ENCODE assay signal across 3 cellular contexts in the genomic region with DNA sequence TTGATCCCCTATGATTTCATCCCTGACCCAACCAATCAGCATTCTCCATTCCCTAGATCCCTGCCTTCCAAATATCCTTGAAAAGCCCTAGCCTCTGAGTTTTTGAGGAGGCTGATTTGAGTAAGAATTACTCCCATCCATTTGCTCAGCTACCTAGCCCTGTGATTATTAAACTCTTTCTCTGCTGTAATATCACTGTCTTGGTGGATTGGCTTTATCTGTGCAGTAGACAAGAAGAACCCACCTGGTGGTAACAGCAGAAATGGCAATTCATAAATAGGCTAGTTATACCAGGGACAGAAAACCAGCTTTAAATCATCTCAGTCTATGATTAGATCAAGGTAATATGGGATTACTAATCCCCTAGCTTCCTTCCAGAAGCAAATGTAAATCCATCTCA.
A peak's percentile ranks its signal among the peaks of the same experiment; 100 is the strongest.
TF ChIP-seq lines count a peak whose summit lies in the region.

No MANE protein-coding gene starts in this region.

TF ChIP-seq in SK-N-SH, 30 proteins besides CTCF, POLR2A, EP300 and RAD21:
- TF ChIP-seq NRF1 (IDR thresholded peaks at IDR 0.05; ENCODE audit: low read depth, low read length) (no peak), POLR2AphosphoS5 (IDR thresholded peaks at IDR 0.05; ENCODE audit: low read depth, low read length) (no peak), ZBTB33 (IDR thresholded peaks at IDR 0.05; ENCODE audit: borderline replicate concordance, low read depth) (no peak), ELF1 (IDR thresholded peaks at IDR 0.05) (no peak), RXRA (IDR thresholded peaks at IDR 0.05; ENCODE audit: borderline replicate concordance, low read depth) (no peak), FOXJ3 (CRISPR knock-in tag; IDR thresholded peaks at IDR 0.05) (no peak), USF2 (IDR thresholded peaks at IDR 0.05; ENCODE audit: borderline replicate concordance, low read depth, low read length) (no peak), EZH2phosphoT487 (IDR thresholded peaks at IDR 0.05; ENCODE audit: borderline replicate concordance, low read depth) (no peak), RCOR1 (IDR thresholded peaks at IDR 0.05; ENCODE audit: low read length) (no peak), MXI1 (IDR thresholded peaks at IDR 0.05; ENCODE audit: low read depth, low read length) (no peak), JUND (IDR thresholded peaks at IDR 0.05) (no peak)
- TF ChIP-seq, protein P1, sequence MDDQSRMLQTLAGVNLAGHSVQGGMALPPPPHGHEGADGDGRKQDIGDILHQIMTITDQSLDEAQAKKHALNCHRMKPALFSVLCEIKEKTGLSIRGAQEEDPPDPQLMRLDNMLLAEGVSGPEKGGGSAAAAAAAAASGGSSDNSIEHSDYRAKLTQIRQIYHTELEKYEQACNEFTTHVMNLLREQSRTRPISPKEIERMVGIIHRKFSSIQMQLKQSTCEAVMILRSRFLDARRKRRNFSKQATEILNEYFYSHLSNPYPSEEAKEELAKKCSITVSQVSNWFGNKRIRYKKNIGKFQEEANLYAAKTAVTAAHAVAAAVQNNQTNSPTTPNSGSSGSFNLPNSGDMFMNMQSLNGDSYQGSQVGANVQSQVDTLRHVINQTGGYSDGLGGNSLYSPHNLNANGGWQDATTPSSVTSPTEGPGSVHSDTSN (IDR thresholded peaks at IDR 0.05) = no peak
- TF ChIP-seq, protein P2, sequence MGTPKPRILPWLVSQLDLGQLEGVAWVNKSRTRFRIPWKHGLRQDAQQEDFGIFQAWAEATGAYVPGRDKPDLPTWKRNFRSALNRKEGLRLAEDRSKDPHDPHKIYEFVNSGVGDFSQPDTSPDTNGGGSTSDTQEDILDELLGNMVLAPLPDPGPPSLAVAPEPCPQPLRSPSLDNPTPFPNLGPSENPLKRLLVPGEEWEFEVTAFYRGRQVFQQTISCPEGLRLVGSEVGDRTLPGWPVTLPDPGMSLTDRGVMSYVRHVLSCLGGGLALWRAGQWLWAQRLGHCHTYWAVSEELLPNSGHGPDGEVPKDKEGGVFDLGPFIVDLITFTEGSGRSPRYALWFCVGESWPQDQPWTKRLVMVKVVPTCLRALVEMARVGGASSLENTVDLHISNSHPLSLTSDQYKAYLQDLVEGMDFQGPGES (IDR thresholded peaks at IDR 0.05; ENCODE audit: low read depth, low read length) = no peak

TF ChIP-seq in SK-N-SH treated with all-trans-retinoic acid at 6 μM for 48 hours, 23 proteins besides CTCF, POLR2A, EP300 and RAD21:
- TF ChIP-seq, protein P3, sequence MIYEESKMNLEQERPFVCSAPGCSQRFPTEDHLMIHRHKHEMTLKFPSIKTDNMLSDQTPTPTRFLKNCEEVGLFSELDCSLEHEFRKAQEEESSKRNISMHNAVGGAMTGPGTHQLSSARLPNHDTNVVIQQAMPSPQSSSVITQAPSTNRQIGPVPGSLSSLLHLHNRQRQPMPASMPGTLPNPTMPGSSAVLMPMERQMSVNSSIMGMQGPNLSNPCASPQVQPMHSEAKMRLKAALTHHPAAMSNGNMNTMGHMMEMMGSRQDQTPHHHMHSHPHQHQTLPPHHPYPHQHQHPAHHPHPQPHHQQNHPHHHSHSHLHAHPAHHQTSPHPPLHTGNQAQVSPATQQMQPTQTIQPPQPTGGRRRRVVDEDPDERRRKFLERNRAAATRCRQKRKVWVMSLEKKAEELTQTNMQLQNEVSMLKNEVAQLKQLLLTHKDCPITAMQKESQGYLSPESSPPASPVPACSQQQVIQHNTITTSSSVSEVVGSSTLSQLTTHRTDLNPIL (CRISPR knock-in tag; IDR thresholded peaks at IDR 0.05; ENCODE audit: low read depth) = no peak
- TF ChIP-seq, protein P4, sequence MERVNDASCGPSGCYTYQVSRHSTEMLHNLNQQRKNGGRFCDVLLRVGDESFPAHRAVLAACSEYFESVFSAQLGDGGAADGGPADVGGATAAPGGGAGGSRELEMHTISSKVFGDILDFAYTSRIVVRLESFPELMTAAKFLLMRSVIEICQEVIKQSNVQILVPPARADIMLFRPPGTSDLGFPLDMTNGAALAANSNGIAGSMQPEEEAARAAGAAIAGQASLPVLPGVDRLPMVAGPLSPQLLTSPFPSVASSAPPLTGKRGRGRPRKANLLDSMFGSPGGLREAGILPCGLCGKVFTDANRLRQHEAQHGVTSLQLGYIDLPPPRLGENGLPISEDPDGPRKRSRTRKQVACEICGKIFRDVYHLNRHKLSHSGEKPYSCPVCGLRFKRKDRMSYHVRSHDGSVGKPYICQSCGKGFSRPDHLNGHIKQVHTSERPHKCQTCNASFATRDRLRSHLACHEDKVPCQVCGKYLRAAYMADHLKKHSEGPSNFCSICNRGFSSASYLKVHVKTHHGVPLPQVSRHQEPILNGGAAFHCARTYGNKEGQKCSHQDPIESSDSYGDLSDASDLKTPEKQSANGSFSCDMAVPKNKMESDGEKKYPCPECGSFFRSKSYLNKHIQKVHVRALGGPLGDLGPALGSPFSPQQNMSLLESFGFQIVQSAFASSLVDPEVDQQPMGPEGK (CRISPR knock-in tag; IDR thresholded peaks at IDR 0.05; ENCODE audit: borderline replicate concordance) = no peak
- TF ChIP-seq POU6F1 (CRISPR knock-in tag; IDR thresholded peaks at IDR 0.05; ENCODE audit: borderline replicate concordance, low read depth) (no peak), ZNF70 (CRISPR knock-in tag; IDR thresholded peaks at IDR 0.05) (no peak), BACH2 (CRISPR knock-in tag; IDR thresholded peaks at IDR 0.05; ENCODE audit: borderline replicate concordance) (no peak)

TF ChIP-seq in K562, 482 proteins besides CTCF, POLR2A, EP300 and RAD21:
- TF ChIP-seq XRCC3 (IDR thresholded peaks at IDR 0.05) = peak; percentile 83
- TF ChIP-seq MTA3 (IDR thresholded peaks at IDR 0.05; ENCODE audit: borderline replicate concordance) = 0 out of 2 replicates have a peak, but pooled peaks have one; percentile 35
- TF ChIP-seq CBX5 (IDR thresholded peaks at IDR 0.05; ENCODE audit: borderline replicate concordance, low read depth) = peak; percentile 99
- peak; percentile 99 for TF ChIP-seq TRIM28 (IDR thresholded peaks at IDR 0.05)
- TF ChIP-seq, protein P5, sequence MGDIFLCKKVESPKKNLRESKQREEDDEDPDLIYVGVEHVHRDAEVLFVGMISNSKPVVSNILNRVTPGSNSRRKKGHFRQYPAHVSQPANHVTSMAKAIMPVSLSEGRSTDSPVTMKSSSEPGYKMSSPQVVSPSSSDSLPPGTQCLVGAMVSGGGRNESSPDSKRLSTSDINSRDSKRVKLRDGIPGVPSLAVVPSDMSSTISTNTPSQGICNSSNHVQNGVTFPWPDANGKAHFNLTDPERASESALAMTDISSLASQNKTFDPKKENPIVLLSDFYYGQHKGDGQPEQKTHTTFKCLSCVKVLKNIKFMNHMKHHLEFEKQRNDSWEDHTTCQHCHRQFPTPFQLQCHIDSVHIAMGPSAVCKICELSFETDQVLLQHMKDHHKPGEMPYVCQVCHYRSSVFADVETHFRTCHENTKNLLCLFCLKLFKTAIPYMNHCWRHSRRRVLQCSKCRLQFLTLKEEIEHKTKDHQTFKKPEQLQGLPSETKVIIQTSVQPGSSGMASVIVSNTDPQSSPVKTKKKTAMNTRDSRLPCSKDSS (IDR thresholded peaks at IDR 0.05; ENCODE audit: low read depth, partially characterized antibody) = peak; percentile 55
- TF ChIP-seq ELF2 (CRISPR knock-in tag; IDR thresholded peaks at IDR 0.05) = no peak
- no peak for TF ChIP-seq CLOCK (CRISPR knock-in tag; IDR thresholded peaks at IDR 0.05; ENCODE audit: borderline replicate concordance)
- TF ChIP-seq CBX1 (IDR thresholded peaks at IDR 0.05; ENCODE audit: low read depth) = peak; percentile 79; the same call in 1 of the 2 replicates
- 0 out of 2 replicates have a peak, but pooled peaks have one; percentile 23 for TF ChIP-seq EHMT2 (IDR thresholded peaks at IDR 0.05)
- TF ChIP-seq MAX (CRISPR knock-in tag; IDR thresholded peaks at IDR 0.05) = no peak
- peak; percentile 34 to 80; a peak in 3 of 4 replicates for TF ChIP-seq TRIM24 (IDR thresholded peaks at IDR 0.05)
- TF ChIP-seq, protein P6, sequence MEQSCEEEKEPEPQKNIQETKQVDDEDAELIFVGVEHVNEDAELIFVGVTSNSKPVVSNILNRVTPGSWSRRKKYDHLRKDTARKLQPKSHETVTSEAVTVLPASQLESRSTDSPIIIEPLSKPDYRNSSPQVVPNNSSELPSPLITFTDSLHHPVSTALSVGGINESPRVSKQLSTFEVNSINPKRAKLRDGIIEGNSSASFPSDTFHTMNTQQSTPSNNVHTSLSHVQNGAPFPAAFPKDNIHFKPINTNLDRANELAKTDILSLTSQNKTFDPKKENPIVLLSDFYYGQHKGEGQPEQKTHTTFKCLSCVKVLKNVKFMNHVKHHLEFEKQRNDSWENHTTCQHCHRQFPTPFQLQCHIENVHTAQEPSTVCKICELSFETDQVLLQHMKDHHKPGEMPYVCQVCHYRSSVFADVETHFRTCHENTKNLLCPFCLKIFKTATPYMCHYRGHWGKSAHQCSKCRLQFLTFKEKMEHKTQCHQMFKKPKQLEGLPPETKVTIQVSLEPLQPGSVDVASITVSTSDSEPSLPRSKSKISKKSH (CRISPR knock-in tag; IDR thresholded peaks at IDR 0.05) = 0 out of 2 replicates have a peak, but pooled peaks have one; percentile 78
- TF ChIP-seq CBX3 (IDR thresholded peaks at IDR 0.05; ENCODE audit: borderline replicate concordance in 1 of 2, low read length in 2 of 2) = peak in 1 of 2 experiments; percentile 100; a peak in 2 of 3 replicates
